Comparison of ENCODE assay signal across 1 cellular context in the genomic region with DNA sequence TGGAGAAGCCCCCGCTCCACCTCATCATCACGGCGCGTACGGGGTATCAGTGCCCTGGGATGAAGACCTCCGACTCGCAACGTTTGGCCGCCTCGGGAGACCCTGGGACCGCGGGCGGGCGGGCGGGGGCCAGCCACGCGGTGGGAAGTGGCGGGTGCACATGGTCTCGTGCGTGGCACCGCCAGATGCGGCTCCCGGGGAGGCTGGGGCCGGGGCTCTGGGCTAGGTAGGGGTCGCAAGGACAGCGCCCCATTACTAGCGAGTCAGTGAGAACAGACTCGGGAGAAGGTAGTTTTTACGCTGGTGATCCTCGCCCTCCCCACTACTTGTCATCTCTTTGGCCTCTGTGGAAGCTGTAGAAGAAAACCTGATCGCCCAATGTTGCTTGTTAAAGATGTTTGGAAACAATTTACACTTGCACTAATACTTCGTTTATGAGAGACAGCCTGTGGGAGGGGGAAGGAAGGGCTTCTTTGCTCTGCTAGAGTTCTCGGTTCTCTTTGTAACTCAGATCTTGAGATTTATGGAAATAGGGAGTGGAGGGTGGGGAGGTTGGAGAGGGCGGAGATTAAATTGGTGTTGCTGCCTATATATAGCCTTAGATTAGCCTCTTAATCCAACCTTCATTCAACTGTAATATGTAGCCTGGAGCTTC.
TF ChIP-seq lines count a peak whose summit lies in the region.

No MANE protein-coding gene starts in this region.

TF ChIP-seq in GM12878, 131 proteins besides CTCF, POLR2A, EP300 and RAD21:
- no peak for TF ChIP-seq RELA (IDR thresholded peaks at IDR 0.05; ENCODE audit: borderline replicate concordance, partially characterized antibody)
- TF ChIP-seq, protein P1, sequence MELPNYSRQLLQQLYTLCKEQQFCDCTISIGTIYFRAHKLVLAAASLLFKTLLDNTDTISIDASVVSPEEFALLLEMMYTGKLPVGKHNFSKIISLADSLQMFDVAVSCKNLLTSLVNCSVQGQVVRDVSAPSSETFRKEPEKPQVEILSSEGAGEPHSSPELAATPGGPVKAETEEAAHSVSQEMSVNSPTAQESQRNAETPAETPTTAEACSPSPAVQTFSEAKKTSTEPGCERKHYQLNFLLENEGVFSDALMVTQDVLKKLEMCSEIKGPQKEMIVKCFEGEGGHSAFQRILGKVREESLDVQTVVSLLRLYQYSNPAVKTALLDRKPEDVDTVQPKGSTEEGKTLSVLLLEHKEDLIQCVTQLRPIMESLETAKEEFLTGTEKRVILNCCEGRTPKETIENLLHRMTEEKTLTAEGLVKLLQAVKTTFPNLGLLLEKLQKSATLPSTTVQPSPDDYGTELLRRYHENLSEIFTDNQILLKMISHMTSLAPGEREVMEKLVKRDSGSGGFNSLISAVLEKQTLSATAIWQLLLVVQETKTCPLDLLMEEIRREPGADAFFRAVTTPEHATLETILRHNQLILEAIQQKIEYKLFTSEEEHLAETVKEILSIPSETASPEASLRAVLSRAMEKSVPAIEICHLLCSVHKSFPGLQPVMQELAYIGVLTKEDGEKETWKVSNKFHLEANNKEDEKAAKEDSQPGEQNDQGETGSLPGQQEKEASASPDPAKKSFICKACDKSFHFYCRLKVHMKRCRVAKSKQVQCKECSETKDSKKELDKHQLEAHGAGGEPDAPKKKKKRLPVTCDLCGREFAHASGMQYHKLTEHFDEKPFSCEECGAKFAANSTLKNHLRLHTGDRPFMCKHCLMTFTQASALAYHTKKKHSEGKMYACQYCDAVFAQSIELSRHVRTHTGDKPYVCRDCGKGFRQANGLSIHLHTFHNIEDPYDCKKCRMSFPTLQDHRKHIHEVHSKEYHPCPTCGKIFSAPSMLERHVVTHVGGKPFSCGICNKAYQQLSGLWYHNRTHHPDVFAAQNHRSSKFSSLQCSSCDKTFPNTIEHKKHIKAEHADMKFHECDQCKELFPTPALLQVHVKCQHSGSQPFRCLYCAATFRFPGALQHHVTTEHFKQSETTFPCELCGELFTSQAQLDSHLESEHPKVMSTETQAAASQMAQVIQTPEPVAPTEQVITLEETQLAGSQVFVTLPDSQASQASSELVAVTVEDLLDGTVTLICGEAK (IDR thresholded peaks at IDR 0.05; ENCODE audit: borderline replicate concordance) = no peak
